In genomic region chr9:99085949-99086948, GRCh38 we compare ENCODE assay signal across 1 cellular context.
A peak's percentile ranks its signal among the peaks of the same experiment; 100 is the strongest.
TF ChIP-seq lines count a peak whose summit lies in the region.

No MANE protein-coding gene starts in this region.

TF ChIP-seq in K562, 482 proteins besides CTCF, POLR2A, EP300 and RAD21 (continued from another document):
- TF ChIP-seq, protein P1, sequence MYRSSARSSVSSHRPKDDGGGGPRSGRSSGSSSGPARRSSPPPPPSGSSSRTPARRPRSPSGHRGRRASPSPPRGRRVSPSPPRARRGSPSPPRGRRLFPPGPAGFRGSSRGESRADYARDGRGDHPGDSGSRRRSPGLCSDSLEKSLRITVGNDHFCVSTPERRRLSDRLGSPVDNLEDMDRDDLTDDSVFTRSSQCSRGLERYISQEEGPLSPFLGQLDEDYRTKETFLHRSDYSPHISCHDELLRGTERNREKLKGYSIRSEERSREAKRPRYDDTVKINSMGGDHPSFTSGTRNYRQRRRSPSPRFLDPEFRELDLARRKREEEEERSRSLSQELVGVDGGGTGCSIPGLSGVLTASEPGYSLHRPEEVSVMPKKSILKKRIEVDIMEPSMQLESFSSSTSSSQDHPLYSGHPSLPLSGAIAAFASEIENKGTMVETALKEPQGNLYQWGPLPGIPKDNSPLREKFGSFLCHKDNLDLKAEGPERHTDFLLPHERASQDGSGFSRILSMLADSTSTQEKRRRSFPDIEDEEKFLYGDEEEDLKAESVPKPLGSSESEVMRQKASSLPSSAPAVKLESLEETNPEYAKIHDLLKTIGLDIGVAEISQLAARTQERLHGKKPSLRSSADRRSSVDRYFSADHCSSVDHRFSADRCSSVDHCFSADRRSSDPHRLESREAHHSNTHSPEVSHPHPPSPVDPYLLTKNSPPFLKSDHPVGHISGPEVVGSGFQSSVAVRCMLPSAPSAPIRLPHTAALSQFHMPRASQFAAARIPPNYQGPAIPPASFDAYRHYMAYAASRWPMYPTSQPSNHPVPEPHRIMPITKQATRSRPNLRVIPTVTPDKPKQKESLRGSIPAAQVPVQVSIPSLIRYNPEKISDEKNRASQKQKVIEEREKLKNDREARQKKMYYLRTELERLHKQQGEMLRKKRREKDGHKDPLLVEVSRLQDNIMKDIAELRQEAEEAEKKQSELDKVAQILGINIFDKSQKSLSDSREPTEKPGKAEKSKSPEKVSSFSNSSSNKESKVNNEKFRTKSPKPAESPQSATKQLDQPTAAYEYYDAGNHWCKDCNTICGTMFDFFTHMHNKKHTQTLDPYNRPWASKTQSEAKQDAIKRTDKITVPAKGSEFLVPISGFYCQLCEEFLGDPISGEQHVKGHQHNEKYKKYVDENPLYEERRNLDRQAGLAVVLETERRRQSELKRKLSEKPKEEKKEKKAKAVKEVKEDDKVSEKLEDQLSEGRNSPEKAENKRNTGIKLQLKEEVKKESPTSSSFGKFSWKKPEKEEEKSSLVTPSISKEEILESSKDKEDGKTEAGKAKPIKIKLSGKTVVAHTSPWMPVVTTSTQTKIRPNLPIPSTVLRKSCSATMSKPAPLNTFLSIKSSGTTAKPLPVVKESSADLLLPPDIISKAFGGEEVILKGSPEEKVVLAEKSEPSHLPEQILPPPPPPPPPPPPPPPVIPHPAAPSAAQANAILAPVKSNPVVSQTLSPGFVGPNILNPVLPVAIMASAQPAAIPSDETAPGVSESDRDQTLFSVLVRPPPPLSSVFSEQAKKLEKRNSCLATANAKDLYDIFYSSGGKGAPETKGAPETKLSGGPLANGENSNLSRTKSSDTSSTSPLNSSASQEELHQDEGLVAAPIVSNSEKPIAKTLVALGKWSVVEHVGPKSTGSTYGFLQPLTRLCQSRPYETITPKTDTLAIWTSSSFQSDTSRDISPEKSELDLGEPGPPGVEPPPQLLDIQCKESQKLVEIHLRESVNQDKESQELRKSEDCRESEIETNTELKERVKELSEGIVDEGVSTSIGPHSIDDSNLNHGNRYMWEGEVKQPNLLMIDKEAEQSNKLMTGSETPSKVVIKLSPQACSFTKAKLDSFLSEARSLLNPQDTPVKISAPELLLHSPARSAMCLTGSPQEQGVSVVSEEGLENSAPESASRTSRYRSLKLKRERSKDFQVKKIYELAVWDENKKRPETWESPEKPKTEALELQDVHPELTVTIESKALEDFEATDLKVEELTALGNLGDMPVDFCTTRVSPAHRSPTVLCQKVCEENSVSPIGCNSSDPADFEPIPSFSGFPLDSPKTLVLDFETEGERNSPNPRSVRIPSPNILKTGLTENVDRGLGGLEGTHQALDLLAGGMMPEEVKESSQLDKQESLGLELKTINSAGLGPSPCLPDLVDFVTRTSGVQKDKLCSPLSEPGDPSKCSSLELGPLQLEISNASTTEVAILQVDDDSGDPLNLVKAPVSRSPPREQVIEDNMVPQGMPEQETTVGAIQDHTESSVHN (IDR thresholded peaks at IDR 0.05; ENCODE audit: borderline replicate concordance in 1 of 2, low read depth in 1 of 2) = no peak
- TF ChIP-seq SPI1 (IDR thresholded peaks at IDR 0.05; ENCODE audit: borderline replicate concordance, low read depth, low read length) (peak; percentile 63; the same call in 1 of the 2 replicates), ZNF263 (CRISPR knock-in tag; IDR thresholded peaks at IDR 0.05; ENCODE audit: borderline replicate concordance) (peak; percentile 23; the same call in 1 of the 2 replicates)
